In genomic region chr14:53355581-53356112, GRCh38 we compare ENCODE assay signal across 8 cellular contexts.
DNase-seq lines count a peak whose midpoint lies in the region; ATAC-seq and TF ChIP-seq lines count a peak whose summit lies in the region.

No MANE protein-coding gene starts in this region.

- ATAC-seq in IMR-90 (ENCODE audit: low read depth) = peak; percentile 87
- ATAC-seq in left colon = no peak
- no peak for ATAC-seq in HG02970 (IDR thresholded peaks at IDR 0.05; ENCODE audit: low FRiP score, unreplicated experiment)

- no peak overlapping the region for H3K14ac ChIP-seq in IMR-90 (replicated peaks; ENCODE audit: low read depth, low read length)

- POLR2A ChIA-PET in IMR-90 (lab: Charles Lee; ENCODE audit: unreplicated experiment) = interaction anchor here (0.8 kb wide), 1 partner anchor 13 kb away, joined by 3 read pairs; no protein-coding TSS in a partner anchor

- intact Hi-C loops in IMR-90 (cut with micrococcal nuclease) (no loop called here), left colon (cut with DNase I, micrococcal nuclease) (no loop called here), thyroid gland (cut with DNase I) (no loop called here)

- CTCF ChIA-PET in IMR-90 (lab: Yijun Ruan, JAX) = interaction anchor here (0.6 to 1.8 kb wide), 4 partner anchors 9 to 16 kb away, joined by 3 to 14 read pairs (median 4); no protein-coding TSS in a partner anchor

- TF ChIP-seq RAD21 in IMR-90 (IDR thresholded peaks at IDR 0.05; ENCODE audit: low read length) = no peak

- peak overlapping the region; percentile 1 for H2AFZ ChIP-seq in IMR-90 (replicated peaks; ENCODE audit: low read length, poor library complexity)

- in situ Hi-C loops in IMR-90 (cut with MboI; ENCODE audit: low sequenced_read_pairs) = no loop called here

- DNase-seq in Ammon's horn (ENCODE audit: low spot score) (peak; percentile 13), IMR-90 (peak; percentile 82), amniotic epithelial cell (ENCODE audit: low read depth) (peak; percentile 86), islet precursor cell (peak; percentile 93), left colon (no peak), NCI-H1694 treated with DMSO at 0.1 percent for 48 hours (lab: John Stamatoyannopoulos, UW) (no peak), thyroid gland (no peak)

- H3K27me3 ChIP-seq in IMR-90 (ENCODE audit: control insufficient read depth, insufficient read depth, low read length) (no peaks in the 10 kb centered on the region), thyroid gland (no peaks in the 10 kb centered on the region)

- H2BK120ac ChIP-seq in IMR-90 (ENCODE audit: low read depth, low read length) = no peak overlapping the region

- BruUV-seq in IMR-90 (replicated peaks; lab: Mats Ljungman, UMichigan) = no TSS peak

- no peaks in the 10 kb centered on the region for H3K9me3 ChIP-seq in IMR-90 (ENCODE audit: control insufficient read depth, insufficient read depth, low read length)
- H3K9me3 ChIP-seq in thyroid gland = no peaks in the 10 kb centered on the region

- dilution Hi-C loops in IMR-90 (cut with HindIII; ENCODE audit: low sequenced_read_pairs, unreplicated experiment) = no loop called here

- H3K4me2 ChIP-seq in IMR-90 (ENCODE audit: low read depth, low read length) = no peak overlapping the region

- peak overlapping the region; percentile 6 for H2AK9ac ChIP-seq in IMR-90 (replicated peaks; ENCODE audit: low read depth, low read length, poor library complexity)

- TF ChIP-seq CTCF in IMR-90 (conservative IDR thresholded peaks at IDR 0.05; ENCODE audit: low read depth, low read length) (no peak), thyroid gland (IDR thresholded peaks at IDR 0.05) (no peak)

- TF ChIP-seq POLR2A in IMR-90 (IDR thresholded peaks at IDR 0.05; ENCODE audit: low read depth, low read length) (no peak), thyroid gland (IDR thresholded peaks at IDR 0.05) (no peak)

- H2BK20ac ChIP-seq in IMR-90 (ENCODE audit: low read depth, low read length) = peak overlapping the region; percentile 13

- no peaks in the 10 kb centered on the region for H4K20me1 ChIP-seq in IMR-90 (ENCODE audit: insufficient read depth, low read length)

- peak overlapping the region in 1 of 2 experiments; percentile 1; a peak in 1 of 4 replicates for H4K8ac ChIP-seq in IMR-90 (ENCODE audit: low read depth in 2 of 2, low read length in 2 of 2)

- H3K4me3 ChIP-seq in IMR-90 (ENCODE audit: insufficient read depth, low read depth, low read length) = no peak overlapping the region
- H3K4me3 ChIP-seq in thyroid gland (replicated peaks in 1 of 3) = no peak overlapping the region

- H4K5ac ChIP-seq in IMR-90 (ENCODE audit: low read depth, low read length) = no peak overlapping the region; the same call in 1 of the 2 replicates

- H3K36me3 ChIP-seq in IMR-90 (ENCODE audit: control insufficient read depth, insufficient read depth, low read length) = no peaks in the 10 kb centered on the region
- H3K36me3 ChIP-seq in thyroid gland = no peaks in the 10 kb centered on the region

- no peak overlapping the region for H3K4ac ChIP-seq in IMR-90 (ENCODE audit: low read depth, low read length)

- no peak overlapping the region; the same call in 1 of the 2 replicates for H2AK5ac ChIP-seq in IMR-90 (ENCODE audit: low read depth, low read length)

- no peak overlapping the region for H2BK15ac ChIP-seq in IMR-90 (ENCODE audit: low read depth, low read length)

- H3K79me1 ChIP-seq in IMR-90 (ENCODE audit: low read depth in 1 of 2, low read length in 2 of 2) = no peaks in the 10 kb centered on the region

- peak overlapping the region; percentile 53; the same call in 1 of the 2 replicates for H3K27ac ChIP-seq in IMR-90 (ENCODE audit: insufficient read depth, low read length)
- H3K27ac ChIP-seq in thyroid gland = no peak overlapping the region

- no peak overlapping the region for H3K9ac ChIP-seq in IMR-90 (ENCODE audit: low read depth, low read length)

- H3K18ac ChIP-seq in IMR-90 (ENCODE audit: low read depth, low read length) = no peak overlapping the region; the same call in 1 of the 2 replicates

- H3K4me1 ChIP-seq in IMR-90 (ENCODE audit: control insufficient read depth, insufficient read depth, low read length) (peaks cover 9% of the 10 kb centered on the region; the same call in 1 of the 2 replicates), thyroid gland (no peaks in the 10 kb centered on the region)

- H3K9me1 ChIP-seq in IMR-90 (ENCODE audit: insufficient read depth, low read length) = peaks cover 17% of the 10 kb centered on the region

- H3K56ac ChIP-seq in IMR-90 (ENCODE audit: extremely low read depth, insufficient read depth, low read length) = no peak overlapping the region

- H3K23ac ChIP-seq in IMR-90 (ENCODE audit: low read depth, low read length) = no peak overlapping the region

- H4K91ac ChIP-seq in IMR-90 (ENCODE audit: insufficient read depth, low read depth, low read length) = no peak overlapping the region

- 100% methylated on average over 1 of the region's 5 CpGs; no CpG with 5 or more reads in 1 of the 2 experiments for WGBS in IMR-90 (ENCODE audit: extremely low coverage in 2 of 2, insufficient read length in 1 of 2), 2 experiments
- 73 to 78% methylated on average over 5 of the region's 5 CpGs for WGBS in thyroid gland, 2 donors

- no peak overlapping the region for H2BK5ac ChIP-seq in IMR-90 (ENCODE audit: low read depth, low read length, poor library complexity, severe bottlenecking)

TF ChIP-seq in IMR-90, 13 proteins besides CTCF, POLR2A, EP300 and RAD21:
- TF ChIP-seq MXI1 (IDR thresholded peaks at IDR 0.05; ENCODE audit: borderline replicate concordance, low read depth, low read length) = no peak
- 0 out of 2 replicates have a peak, but pooled peaks have one; percentile 30 for TF ChIP-seq FOS (IDR thresholded peaks at IDR 0.05; ENCODE audit: low read depth, low read length)
- no peak for TF ChIP-seq CEBPB (IDR thresholded peaks at IDR 0.05; ENCODE audit: low read depth, low read length)
- no peak for TF ChIP-seq NFE2L2 (IDR thresholded peaks at IDR 0.05; ENCODE audit: low read depth, low read length)
- no peak for TF ChIP-seq CHD1 (IDR thresholded peaks at IDR 0.05; ENCODE audit: low read depth, low read length)
- TF ChIP-seq MAZ (IDR thresholded peaks at IDR 0.05; ENCODE audit: borderline replicate concordance, low read depth, low read length) = 0 out of 2 replicates have a peak, but pooled peaks have one; percentile 13
TF ChIP-seq in IMR-90: peak in this region for 2.

Comparison
In these comparisons a context has a peak if more than half of its experiments do, and no peak if none do; other contexts are left out.
1. DNase-seq: peak in Ammon's horn (single experiment), IMR-90 (single experiment), amniotic epithelial cell (single experiment) and islet precursor cell (single experiment); none in left colon (0 of 2), NCI-H1694 treated with DMSO at 0.1 percent for 48 hours (single experiment) and thyroid gland (0 of 2).